In the genomic region with DNA sequence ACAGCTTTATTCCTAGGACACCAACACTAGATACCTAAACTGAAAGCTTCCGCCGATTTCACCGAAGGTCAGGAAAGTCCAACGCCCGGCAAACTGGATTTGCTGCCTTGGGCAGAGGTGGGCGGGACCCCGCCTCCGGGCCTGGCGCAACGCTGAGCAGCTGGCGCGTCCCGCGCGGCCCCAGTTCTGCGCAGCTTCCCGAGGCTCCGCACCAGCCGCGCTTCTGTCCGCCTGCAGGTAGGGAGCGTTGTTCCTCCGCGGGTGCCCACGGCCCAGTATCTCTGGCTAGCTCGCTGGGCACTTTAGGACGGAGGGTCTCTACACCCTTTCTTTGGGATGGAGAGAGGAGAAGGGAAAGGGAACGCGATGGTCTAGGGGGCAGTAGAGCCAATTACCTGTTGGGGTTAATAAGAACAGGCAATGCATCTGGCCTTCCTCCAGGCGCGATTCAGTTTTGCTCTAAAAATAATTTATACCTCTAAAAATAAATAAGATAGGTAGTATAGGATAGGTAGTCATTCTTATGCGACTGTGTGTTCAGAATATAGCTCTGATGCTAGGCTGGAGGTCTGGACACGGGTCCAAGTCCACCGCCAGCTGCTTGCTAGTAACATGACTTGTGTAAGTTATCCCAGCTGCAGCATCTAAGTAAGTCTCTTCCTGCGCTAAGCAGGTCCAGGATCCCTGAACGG, we compare ENCODE assay signal across 8 cellular contexts. TPM values are rescaled to one million over a fixed set of nuclear protein-coding genes. Genes with fewer than 3 reads are reported as not detected.
DNase-seq lines count a peak whose midpoint lies in the region; ATAC-seq and TF ChIP-seq lines count a peak whose summit lies in the region.

Gene CD274, plus strand, starts transcription at position 183 of the 692 bp plus-strand sequence. CDS start 5,572 bp downstream, outside the sequence.

- H3K9me3 ChIP-seq in KOPT-K1 (ENCODE audit: insufficient read depth, low read length, poor library complexity, severe bottlenecking) (no peaks in the 10 kb centered on the region), testis (no peaks in the 10 kb centered on the region)

- H3K27ac ChIP-seq in KOPT-K1 (ENCODE audit: low read depth, low read length, poor library complexity, severe bottlenecking) (peak within 1 kb of the TSS; percentile 54), testis (peak within 1 kb of the TSS; percentile 61 to 77)

- no peak for TF ChIP-seq POLR2A in testis (IDR thresholded peaks at IDR 0.05)

- ATAC-seq in GM21723 (IDR thresholded peaks at IDR 0.05; ENCODE audit: unreplicated experiment), result peak; percentile 74

- intact Hi-C loops in testis (cut with DNase I; ENCODE audit: low total_unique reads), result no loop called here

- WGBS in testis, 2 donors, result 2 to 3% methylated on average over 29 to 36 of the region's 36 CpGs

- no peaks in the 10 kb centered on the region for H3K9me3 Mint-ChIP-seq in activated naive CD4-positive, alpha-beta T cell treated with anti-CD3 and anti-CD28 coated beads, Interleukin-2, amount 10 ng/mL, durations not matched to agents 7 days and 5 days

- H3K27me3 ChIP-seq in testis, result no peaks in the 10 kb centered on the region

- H3K36me3 ChIP-seq in KOPT-K1 (ENCODE audit: insufficient read depth, low read length) (no peaks in the 10 kb centered on the region), testis (ENCODE audit: low read depth, missing control alignments) (no peaks in the 10 kb centered on the region)

- DNase-seq in DMS79 treated with DMSO at 0.1 percent for 48 hours (lab: John Stamatoyannopoulos, UW), result peak; percentile 81
- DNase-seq in SK-N-DZ (ENCODE audit: low spot score), result peak; percentile 26
- DNase-seq in activated naive CD4-positive, alpha-beta T cell treated with anti-CD3 and anti-CD28 coated beads, Interleukin-2, amount 10 ng/mL, durations not matched to agents 7 days and 5 days, result peak; percentile 86
- DNase-seq in glomerular endothelial cell (ENCODE audit: extremely low read depth, low read depth, low spot score), result no peak
- DNase-seq in occipital lobe (lab: John Stamatoyannopoulos, UW), result peak; percentile 77
- DNase-seq in testis, result peak; percentile 91

- TF ChIP-seq CTCF in testis (IDR thresholded peaks at IDR 0.05), result peak; percentile 53 to 57 (median 54)

- H3K4me3 ChIP-seq in testis, result peak within 1 kb of the TSS; percentile 49 to 63

- CTCF ChIA-PET in activated naive CD4-positive, alpha-beta T cell treated with anti-CD3 and anti-CD28 coated beads, Interleukin-2, amount 10 ng/mL, durations not matched to agents 7 days and 5 days (lab: Charles Lee), result interaction anchor here (0.9 to 4.0 kb wide), 24 partner anchors 8 to 692 kb away, joined by 3 to 122 read pairs (median 4); partner anchors contain the start of genes PDCD1LG2, PLGRKT and RIC1

- H3K27ac Mint-ChIP-seq in activated naive CD4-positive, alpha-beta T cell treated with anti-CD3 and anti-CD28 coated beads, Interleukin-2, amount 10 ng/mL, durations not matched to agents 7 days and 5 days, result peak within 1 kb of the TSS; percentile 90

- H3K36me3 Mint-ChIP-seq in activated naive CD4-positive, alpha-beta T cell treated with anti-CD3 and anti-CD28 coated beads, Interleukin-2, amount 10 ng/mL, durations not matched to agents 7 days and 5 days, result peaks cover 2% of the 10 kb centered on the region

- no peaks in the 10 kb centered on the region for H3K27me3 Mint-ChIP-seq in activated naive CD4-positive, alpha-beta T cell treated with anti-CD3 and anti-CD28 coated beads, Interleukin-2, amount 10 ng/mL, durations not matched to agents 7 days and 5 days

- no peaks in the 10 kb centered on the region for H3K4me1 ChIP-seq in testis

- H3K4me1 Mint-ChIP-seq in activated naive CD4-positive, alpha-beta T cell treated with anti-CD3 and anti-CD28 coated beads, Interleukin-2, amount 10 ng/mL, durations not matched to agents 7 days and 5 days, result peaks cover 81% of the 10 kb centered on the region

- peak within 1 kb of the TSS; percentile 89 for H3K4me3 Mint-ChIP-seq in activated naive CD4-positive, alpha-beta T cell treated with anti-CD3 and anti-CD28 coated beads, Interleukin-2, amount 10 ng/mL, durations not matched to agents 7 days and 5 days

RNA-seq across cellular contexts. Expression of gene CD274, which starts in this region (rescaled TPM):
- not detected in 2 replicates for polyA plus RNA-seq in SK-N-DZ (2014; cell fraction: cytosol; rRNA removed)
- not detected in 2 replicates for polyA plus RNA-seq in SK-N-DZ (2014; cell fraction: nucleus; rRNA removed)
- 15.5 and 18.2 TPM in 2 replicates for total RNA-seq in glomerular endothelial cell
- total RNA-seq in occipital lobe, result 0.62 TPM
- total RNA-seq in testis, result 1 to 10 TPM; 1.3 to 1.5 TPM
- 4.6 TPM for polyA plus RNA-seq in testis (ENCODE audit: insufficient read depth, low read depth, low replicate concordance)

Comparison
In these comparisons a context has a peak if more than half of its experiments do, and no peak if none do; other contexts are left out.
1. Peak in DNase-seq in occipital lobe; RNA of the gene not detected or under 1 TPM.